12 cellular contexts compared by ENCODE assay signal in genomic region chrX:97743014-97743413, GRCh38.
A peak's percentile ranks its signal among the peaks of the same experiment; 100 is the strongest.
DNase-seq lines count a peak whose midpoint lies in the region; ATAC-seq and TF ChIP-seq lines count a peak whose summit lies in the region.
"Had no signal": no experiment of that assay in that cellular context is flagged by ENCODE, and none has a peak within 500 bp of the region (broad histone marks: within the 10 kb centered on the region; RNA-seq: fewer than 3 reads in every experiment).

No MANE protein-coding gene starts in this region.

- no peak for TF ChIP-seq EP300 in ovary (IDR thresholded peaks at IDR 0.05)

- TF ChIP-seq POLR2A in ovary (IDR thresholded peaks at IDR 0.05), result no peak

- H3K79me2 ChIP-seq in DND-41 (ENCODE audit: insufficient read depth, low read length), result no peaks in the 10 kb centered on the region

- H3K27me3 ChIP-seq in DND-41 (ENCODE audit: insufficient read depth, low read length, poor library complexity) (no peaks in the 10 kb centered on the region), SJCRH30 (no peaks in the 10 kb centered on the region), foreskin keratinocyte (no peaks in the 10 kb centered on the region), ovary (no peaks in the 10 kb centered on the region)
- H3K27me3 ChIP-seq: SJSA1 had no signal

- no peak for ATAC-seq in DND-41 (ENCODE audit: insufficient read depth, low read depth)
- no peak for ATAC-seq in foreskin keratinocyte
- ATAC-seq in GM21786 (IDR thresholded peaks at IDR 0.05; ENCODE audit: unreplicated experiment), result no peak

- H4K20me1 ChIP-seq in DND-41 (ENCODE audit: insufficient read depth, low read length), result no peaks in the 10 kb centered on the region

- WGBS in ovary, 3 donors, result 61 to 75% (median 70%) methylated on average over 3 of the region's 3 CpGs

- H3K4me1 ChIP-seq in DND-41 (ENCODE audit: insufficient read depth, low read length) (no peaks in the 10 kb centered on the region), SJCRH30 (no peaks in the 10 kb centered on the region), foreskin keratinocyte (peaks cover 10% of the 10 kb centered on the region), ovary (ENCODE audit: insufficient read depth) (no peaks in the 10 kb centered on the region)
- H3K4me1 ChIP-seq: SJSA1 had no signal

- intact Hi-C loops in ovary (cut with DNase I), result no loop called here

- DNase-seq in NCI-H526 (lab: John Stamatoyannopoulos, UW) (peak; percentile 0 to 20), NCI-H526 treated with DMSO at 0.1 percent for 48 hours (lab: John Stamatoyannopoulos, UW) (no peak), DND-41 (peak; percentile 9), SJCRH30 (peak; percentile 20 to 59), foreskin keratinocyte (no peak), ovary (no peak), NCI-H2081 (lab: John Stamatoyannopoulos, UW) (no peak)
- DNase-seq: NCI-H1092, NCI-H510A had no signal

- H3K9ac ChIP-seq in DND-41 (ENCODE audit: low read depth, low read length), result no peak overlapping the region

- no peaks in the 10 kb centered on the region for H3K9me3 ChIP-seq in DND-41 (ENCODE audit: insufficient read depth, low read length, severe bottlenecking)
- H3K9me3 ChIP-seq in SJCRH30 (replicated peaks), result no peaks in the 10 kb centered on the region
- H3K9me3 ChIP-seq in ovary, result no peaks in the 10 kb centered on the region
- H3K9me3 ChIP-seq: SJSA1, thoracic aorta had no signal

- H3K4me2 ChIP-seq in DND-41 (ENCODE audit: insufficient read depth, low read length), result no peak overlapping the region

- no peak overlapping the region for H2AFZ ChIP-seq in DND-41 (ENCODE audit: low read depth, low read length)

- H3K36me3 ChIP-seq in DND-41 (ENCODE audit: insufficient read depth, low read length) (no peaks in the 10 kb centered on the region), SJCRH30 (no peaks in the 10 kb centered on the region), ovary (no peaks in the 10 kb centered on the region)
- H3K36me3 ChIP-seq: SJSA1, thoracic aorta had no signal

- TF ChIP-seq CTCF in DND-41 (IDR thresholded peaks at IDR 0.05; ENCODE audit: borderline replicate concordance, extremely low read depth, low read length, poor library complexity, severe bottlenecking) (peak; percentile 35), foreskin keratinocyte (conservative IDR thresholded peaks at IDR 0.05) (peak; percentile 14), ovary (IDR thresholded peaks at IDR 0.05) (no peak)

- H3K4me3 ChIP-seq in DND-41 (ENCODE audit: low read depth in 1 of 2, low read length in 2 of 2) (no peak overlapping the region), SJCRH30 (no peak overlapping the region), ovary (no peak overlapping the region)
- H3K4me3 ChIP-seq: SJSA1, thoracic aorta had no signal

- no peak overlapping the region for H3K27ac ChIP-seq in DND-41 (ENCODE audit: low read length)
- H3K27ac ChIP-seq in SJCRH30, result no peak overlapping the region
- no peak overlapping the region for H3K27ac ChIP-seq in foreskin keratinocyte
- no peak overlapping the region for H3K27ac ChIP-seq in ovary
- H3K27ac ChIP-seq: SJSA1, thoracic aorta had no signal

Comparison
In these comparisons a context has a peak if more than half of its experiments do, and no peak if none do; other contexts are left out.
1. DNase-seq: peak in NCI-H526 (2 of 2), DND-41 (single experiment) and SJCRH30 (2 of 2); none in NCI-H526 treated with DMSO at 0.1 percent for 48 hours (single experiment), foreskin keratinocyte (0 of 2), ovary (0 of 5) and NCI-H2081 (0 of 2).
2. CTCF ChIP-seq: peak in DND-41 (single experiment) and foreskin keratinocyte (single experiment); none in ovary (0 of 3).